ENCODE assay signal across 17 cellular contexts in the genomic region with DNA sequence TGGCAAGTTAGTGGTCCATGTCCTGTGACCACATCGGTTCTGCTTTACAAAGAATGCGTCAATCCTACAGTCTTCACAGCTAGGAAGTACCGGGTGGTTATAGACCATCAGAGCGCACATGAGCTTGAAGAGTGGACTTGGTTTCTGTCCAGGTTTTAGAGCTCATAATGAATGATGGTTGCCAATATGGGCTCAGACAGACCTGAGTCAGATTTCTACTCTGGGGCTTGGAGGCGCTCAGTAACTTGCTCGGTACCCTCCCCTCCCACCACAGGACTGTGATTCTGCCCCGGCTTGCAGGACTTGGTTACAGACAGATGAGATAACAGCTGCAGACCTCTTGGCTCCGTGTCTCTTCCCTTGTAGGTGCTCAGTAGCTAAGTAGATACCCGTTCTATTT.
DNase-seq lines count a peak whose midpoint lies in the region; FAIRE-seq and TF ChIP-seq lines count a peak whose summit lies in the region.
"Had no signal": no experiment of that assay in that cellular context is flagged by ENCODE, and none has a peak within 500 bp of the region (broad histone marks: within the 10 kb centered on the region; RNA-seq: fewer than 3 reads in every experiment).

No MANE protein-coding gene starts in this region.

- H3K4me1 Mint-ChIP-seq in endothelial cell (ENCODE audit: unreplicated experiment), result no peaks in the 10 kb centered on the region

- no peaks in the 10 kb centered on the region for H3K36me3 ChIP-seq in bronchial epithelial cell (ENCODE audit: control insufficient read depth, insufficient read depth, low read length)
- no peaks in the 10 kb centered on the region for H3K36me3 ChIP-seq in mesenchymal stem cell (ENCODE audit: control insufficient read depth in 1 of 2, insufficient read depth in 2 of 2, low read depth in 1 of 2, low read length in 2 of 2)
- H3K36me3 ChIP-seq: BLaER1 treated with 17β-estradiol and CSF1 and Interleukin-3, amounts not matched to agents 10 nM and 100 nM had no signal

- H3K9me3 Mint-ChIP-seq in endothelial cell (ENCODE audit: unreplicated experiment), result no peaks in the 10 kb centered on the region

- H3K9ac ChIP-seq in mesenchymal stem cell (ENCODE audit: low read length), result no peak overlapping the region
- H3K9ac ChIP-seq: BLaER1 treated with 17β-estradiol and CSF1 and Interleukin-3, amounts not matched to agents 10 nM and 100 nM had no signal

- DNase-seq in NCI-H1105 treated with DMSO at 0.1 percent for 48 hours (lab: John Stamatoyannopoulos, UW) (peak; percentile 7), NCI-H1105 (lab: John Stamatoyannopoulos, UW) (no peak), bronchial epithelial cell (ENCODE audit: low read depth) (peak; percentile 23), mesenchymal stem cell (no peak), NCI-H526 treated with DMSO at 0.1 percent for 48 hours (lab: John Stamatoyannopoulos, UW) (no peak), AG08395 (ENCODE audit: low spot score) (no peak), endothelial cell (ENCODE audit: low spot score) (no peak), cerebellar cortex (ENCODE audit: low spot score) (no peak)
- DNase-seq: 8988T, Karpas-422, MV-4-11, NCI-H2107, NCI-H345, NCI-H748 treated with DMSO at 0.1 percent for 48 hours, PC-9 had no signal

- H3K14ac ChIP-seq in mesenchymal stem cell (ENCODE audit: low read length in 2 of 2), result no peak overlapping the region

- H3K4me2 ChIP-seq in mesenchymal stem cell (ENCODE audit: low read length, poor library complexity, severe bottlenecking), result no peak overlapping the region
- H3K4me2 ChIP-seq: BLaER1 treated with 17β-estradiol and CSF1 and Interleukin-3, amounts not matched to agents 10 nM and 100 nM; PC-9 had no signal

- H3K79me1 ChIP-seq in mesenchymal stem cell (replicated peaks; ENCODE audit: low read length, poor library complexity, severe bottlenecking), result no peaks in the 10 kb centered on the region

- no peak overlapping the region for H4K8ac ChIP-seq in mesenchymal stem cell (ENCODE audit: low read length)

- H2AFZ ChIP-seq in mesenchymal stem cell (ENCODE audit: low read depth, low read length), result no peak overlapping the region
- H2AFZ ChIP-seq: PC-9 had no signal

- H3K27ac Mint-ChIP-seq in endothelial cell (ENCODE audit: unreplicated experiment), result no peak overlapping the region

- peaks cover 12% of the 10 kb centered on the region for H3K4me1 ChIP-seq in mesenchymal stem cell (ENCODE audit: control insufficient read depth, insufficient read depth, low read depth, low read length)

- H3K27me3 Mint-ChIP-seq in endothelial cell (ENCODE audit: unreplicated experiment), result peaks cover 1% of the 10 kb centered on the region

- no peak overlapping the region for H3K18ac ChIP-seq in mesenchymal stem cell (ENCODE audit: low read depth in 1 of 2, low read length in 2 of 2)

- H3K4me3 ChIP-seq in bronchial epithelial cell (ENCODE audit: low read depth, low read length) (no peak overlapping the region), mesenchymal stem cell (ENCODE audit: insufficient read depth in 1 of 2, low read depth in 1 of 2, low read length in 2 of 2) (no peak overlapping the region)
- H3K4me3 ChIP-seq: BLaER1 treated with 17β-estradiol and CSF1 and Interleukin-3, amounts not matched to agents 10 nM and 100 nM; PC-9 had no signal

- H3K27ac ChIP-seq in mesenchymal stem cell (ENCODE audit: low read length, poor library complexity, severe bottlenecking), result no peak overlapping the region
- H3K27ac ChIP-seq: BLaER1 treated with 17β-estradiol and CSF1 and Interleukin-3, amounts not matched to agents 10 nM and 100 nM; PC-9 had no signal

- H3K36me3 Mint-ChIP-seq in endothelial cell (ENCODE audit: low read depth, unreplicated experiment), result no peaks in the 10 kb centered on the region

- H3K4ac ChIP-seq in mesenchymal stem cell (ENCODE audit: low read depth in 1 of 2, low read length in 2 of 2), result no peak overlapping the region

- H3K4me3 Mint-ChIP-seq in endothelial cell (ENCODE audit: unreplicated experiment), result no peak overlapping the region

- peak overlapping the region; percentile 68 for H2AK5ac ChIP-seq in mesenchymal stem cell (ENCODE audit: low read length, severe bottlenecking)

- no peak overlapping the region for H2BK12ac ChIP-seq in mesenchymal stem cell (ENCODE audit: low read length in 2 of 2)

- no peak overlapping the region for H4K91ac ChIP-seq in mesenchymal stem cell (ENCODE audit: low read length)

- FAIRE-seq in bronchial epithelial cell (lab: Jason Lieb, UNC), result no peak
- FAIRE-seq: H54 had no signal

- H2BK120ac ChIP-seq in mesenchymal stem cell (ENCODE audit: low read depth, low read length), result no peak overlapping the region

- no peak for TF ChIP-seq CTCF in bronchial epithelial cell (IDR thresholded peaks at IDR 0.05; ENCODE audit: insufficient read depth, low read length, severe bottlenecking)
- no peak for TF ChIP-seq CTCF in endothelial cell (IDR thresholded peaks at IDR 0.05; ENCODE audit: unreplicated experiment)

- H2BK15ac ChIP-seq in mesenchymal stem cell (ENCODE audit: low read depth, poor library complexity, severe bottlenecking), result no peak overlapping the region

- WGBS in mesenchymal stem cell, result 86% methylated on average over 7 of the region's 9 CpGs

- H2BK5ac ChIP-seq in mesenchymal stem cell (ENCODE audit: low read depth, low read length, poor library complexity, severe bottlenecking), result peak overlapping the region; percentile 32

- no peak overlapping the region for H3K23ac ChIP-seq in mesenchymal stem cell (ENCODE audit: low read length in 2 of 2)

- no peaks in the 10 kb centered on the region for H3K27me3 ChIP-seq in bronchial epithelial cell (ENCODE audit: control insufficient read depth, insufficient read depth, low read length)
- H3K27me3 ChIP-seq in mesenchymal stem cell (ENCODE audit: control insufficient read depth in 1 of 2, insufficient read depth in 1 of 2, low read length in 2 of 2), result no peaks in the 10 kb centered on the region
- H3K27me3 ChIP-seq: BLaER1 treated with 17β-estradiol and CSF1 and Interleukin-3, amounts not matched to agents 10 nM and 100 nM had no signal

- H3K9me3 ChIP-seq in mesenchymal stem cell (ENCODE audit: control insufficient read depth, low read length), result peaks cover 5% of the 10 kb centered on the region

Comparison
In these comparisons a context has a peak if more than half of its experiments do, and no peak if none do; other contexts are left out.
1. DNase-seq: peak in NCI-H1105 treated with DMSO at 0.1 percent for 48 hours (single experiment) and bronchial epithelial cell (single experiment); none in NCI-H1105 (single experiment), mesenchymal stem cell (single experiment), NCI-H526 treated with DMSO at 0.1 percent for 48 hours (single experiment), AG08395 (single experiment), endothelial cell (single experiment) and cerebellar cortex (single experiment).